In the genomic region with DNA sequence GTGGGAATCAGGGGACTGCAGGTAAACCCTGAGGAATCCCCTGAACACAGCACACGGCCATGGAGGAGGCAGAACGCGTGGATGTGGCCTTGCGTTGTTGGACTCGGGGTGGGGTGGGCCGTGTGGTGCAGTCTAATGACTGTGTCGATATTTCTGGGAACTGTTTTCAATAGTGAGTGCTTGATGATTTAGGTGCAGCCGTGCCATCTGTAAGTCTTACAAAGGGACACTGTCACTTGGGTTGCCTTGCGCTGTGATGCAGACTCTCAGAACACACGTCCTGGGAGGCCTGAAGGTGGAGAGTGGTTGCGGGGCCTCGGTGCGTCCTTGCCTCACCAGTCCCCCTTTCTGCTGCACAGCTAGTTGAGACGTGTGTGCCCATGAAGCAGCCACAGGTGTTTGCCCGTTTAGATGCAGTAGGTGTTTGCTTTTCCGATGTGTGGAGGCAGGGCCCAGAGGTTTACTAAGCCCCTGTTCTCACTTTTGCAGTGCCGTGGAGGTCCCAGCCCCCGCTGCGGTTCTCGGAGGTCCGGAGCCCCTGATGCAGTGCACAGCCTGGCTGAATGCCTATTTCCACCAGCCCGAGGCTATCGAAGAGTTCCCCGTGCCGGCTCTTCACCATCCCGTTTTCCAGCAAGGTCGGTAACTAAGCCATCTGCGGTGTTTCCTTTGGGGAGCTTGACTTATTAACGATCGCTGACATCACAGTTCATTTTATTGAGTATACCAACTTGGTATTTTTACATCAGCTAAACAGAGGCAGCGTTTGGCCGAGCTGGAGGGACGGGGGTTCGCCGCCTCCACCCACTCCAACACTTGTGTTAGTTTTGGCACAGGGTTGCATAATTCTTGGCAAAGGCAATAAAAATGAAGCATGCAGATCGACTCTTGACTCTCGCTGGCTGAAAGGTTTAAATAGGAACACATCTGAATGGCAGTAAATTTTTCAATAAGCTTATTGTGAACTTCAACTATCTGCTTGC, we compare ENCODE assay signal across 13 cellular contexts.
DNase-seq lines count a peak whose midpoint lies in the region; ATAC-seq and TF ChIP-seq lines count a peak whose summit lies in the region.
"Had no signal": no experiment of that assay in that cellular context is flagged by ENCODE, and none has a peak within 500 bp of the region (broad histone marks: within the 10 kb centered on the region; RNA-seq: fewer than 3 reads in every experiment).

No MANE protein-coding gene starts in this region.

- H3K27me3 ChIP-seq in H9 (ENCODE audit: insufficient read depth, low read length), result no peaks in the 10 kb centered on the region

- H3T11ph ChIP-seq in H9 (ENCODE audit: low read length), result no peak overlapping the region

- no peak overlapping the region for H3K23ac ChIP-seq in H9 (ENCODE audit: insufficient read length, low read depth, low read length)

- no peaks in the 10 kb centered on the region for H3K9me3 Mint-ChIP-seq in H9

- H3K4me1 Mint-ChIP-seq in H9, result peaks cover 33 to 45% of the 10 kb centered on the region in 2 experiments

- H2BK12ac ChIP-seq in H9 (ENCODE audit: insufficient read length, low read depth, low read length), result no peak overlapping the region

- H2AK5ac ChIP-seq in H9 (ENCODE audit: insufficient read length, low read length), result no peak overlapping the region

- no peak for ATAC-seq in GM21423 (IDR thresholded peaks at IDR 0.05; ENCODE audit: unreplicated experiment)
- ATAC-seq: activated CD4-positive, alpha-beta T cell treated with anti-CD3 and anti-CD28 coated beads for 36 hours; psoas muscle had no signal

- no peak overlapping the region for H4K5ac ChIP-seq in H9 (ENCODE audit: insufficient read length, low read depth, low read length)

- no peak for TF ChIP-seq CTCF in H9 (conservative IDR thresholded peaks at IDR 0.05)
- no peak for TF ChIP-seq CTCF in fibroblast of the aortic adventitia (IDR thresholded peaks at IDR 0.05; ENCODE audit: insufficient read depth, low read length)
- TF ChIP-seq CTCF in GM10266 (IDR thresholded peaks at IDR 0.05; ENCODE audit: control insufficient read depth, insufficient read depth, low read depth, missing control alignments), result no peak

- H4K20me1 ChIP-seq in H9 (ENCODE audit: control insufficient read depth, insufficient read depth, insufficient read length), result no peaks in the 10 kb centered on the region

- H4K8ac ChIP-seq in H9 (replicated peaks; ENCODE audit: insufficient read length, low read depth, low read length), result no peak overlapping the region

- H3K23me2 ChIP-seq in H9 (ENCODE audit: insufficient read length, low read depth, low read length, poor library complexity, severe bottlenecking), result no peaks in the 10 kb centered on the region

- no CpG with 5 or more reads among the region's 37 CpGs for WGBS in H9 (ENCODE audit: extremely low coverage, insufficient read length, low lambda C conversion rate)

- H2BK5ac ChIP-seq in H9 (ENCODE audit: insufficient read length, low read length), result no peak overlapping the region

- H4K91ac ChIP-seq in H9 (ENCODE audit: insufficient read length, low read depth, low read length), result no peak overlapping the region

- H3K14ac ChIP-seq in H9 (ENCODE audit: insufficient read depth, low read length), result peak overlapping the region; percentile 2; the same call in 1 of the 2 replicates

- no peak overlapping the region for H2BK15ac ChIP-seq in H9 (ENCODE audit: low read depth, low read length)

- H2BK120ac ChIP-seq in H9 (ENCODE audit: low read depth, low read length, poor library complexity, severe bottlenecking), result no peak overlapping the region

- H2AFZ ChIP-seq in H9 (ENCODE audit: low read length), result no peak overlapping the region

- no peak overlapping the region for H3K27ac ChIP-seq in H9 (ENCODE audit: insufficient read length, low read depth, low read length)
- H3K27ac ChIP-seq: psoas muscle had no signal

- H3K56ac ChIP-seq in H9 (ENCODE audit: insufficient read length, low read depth, low read length), result peak overlapping the region; percentile 70

- DNase-seq in H9 (no peak), SHP77 treated with DMSO at 0.1 percent for 48 hours (lab: John Stamatoyannopoulos, UW) (peak; percentile 4), fibroblast of the aortic adventitia (ENCODE audit: low read depth) (peak; percentile 83), posterior vena cava (ENCODE audit: low spot score) (peak; percentile 78), GM10266 (ENCODE audit: extremely low spot score) (no peak), hippocampal formation (lab: John Stamatoyannopoulos, UW) (no peak), HUDEP-2 (lab: John Stamatoyannopoulos, UW; ENCODE audit: unreplicated experiment in 76 of 76) (no peak)
- DNase-seq: activated CD4-positive, alpha-beta T cell treated with anti-CD3 and anti-CD28 coated beads for 36 hours; activated T-cell treated with anti-CD3 and anti-CD28 coated beads, Interleukin-2, amount 50 U/mL, for 48 hours; GDM1; NCI-H1930; psoas muscle had no signal

- H3K4me1 ChIP-seq in H9 (ENCODE audit: insufficient read depth, low read length), result no peaks in the 10 kb centered on the region; the same call in 1 of the 2 replicates

- no peak overlapping the region for H3K4ac ChIP-seq in H9 (ENCODE audit: low read depth, low read length)

- no peaks in the 10 kb centered on the region for H3K27me3 Mint-ChIP-seq in H9 (ENCODE audit: low read depth)
- H3K27me3 Mint-ChIP-seq: activated CD4-positive, alpha-beta T cell treated with anti-CD3 and anti-CD28 coated beads for 36 hours had no signal

- no peak overlapping the region for H3K4me3 Mint-ChIP-seq in H9
- H3K4me3 Mint-ChIP-seq: activated CD4-positive, alpha-beta T cell treated with anti-CD3 and anti-CD28 coated beads for 36 hours had no signal

- no peaks in the 10 kb centered on the region for H3K79me2 ChIP-seq in H9 (ENCODE audit: insufficient read depth, low read length)

- H3K4me2 ChIP-seq in H9 (ENCODE audit: insufficient read depth, insufficient read length, low read length), result no peak overlapping the region

- intact Hi-C loops in posterior vena cava (cut with DNase I), result no loop called here

- no peak overlapping the region for H2BK20ac ChIP-seq in H9 (ENCODE audit: low read depth, low read length, poor library complexity, severe bottlenecking)

- H3K27ac Mint-ChIP-seq in H9, result peak overlapping the region in 2 of 3 experiments; percentile 7 to 92; a peak in 2 of 7 replicates
- H3K27ac Mint-ChIP-seq: activated CD4-positive, alpha-beta T cell treated with anti-CD3 and anti-CD28 coated beads for 36 hours had no signal

- H3K36me3 Mint-ChIP-seq in H9 (ENCODE audit: insufficient read depth in 1 of 3, low read depth in 3 of 3), result peaks cover 2 to 4% (median 2%) of the 10 kb centered on the region in 3 experiments; a peak in 3 of 7 replicates

- no peak overlapping the region for H3K4me3 ChIP-seq in fibroblast of the aortic adventitia (ENCODE audit: low read depth, low read length)
- H3K4me3 ChIP-seq: psoas muscle had no signal

- no peak overlapping the region for H3K9ac ChIP-seq in H9 (ENCODE audit: extremely low read depth, insufficient read length, low read length)

- H3K9me3 ChIP-seq in H9 (ENCODE audit: control insufficient read depth, low read depth, low read length), result no peaks in the 10 kb centered on the region
- H3K9me3 ChIP-seq: psoas muscle had no signal

- H3K18ac ChIP-seq in H9 (ENCODE audit: insufficient read length, low read depth, low read length), result no peak overlapping the region

- no peaks in the 10 kb centered on the region for H3K79me1 ChIP-seq in H9 (ENCODE audit: insufficient read depth, low read depth, low read length, poor library complexity, severe bottlenecking)

Comparison
In these comparisons a context has a peak if more than half of its experiments do, and no peak if none do; other contexts are left out.
1. DNase-seq: peak in SHP77 treated with DMSO at 0.1 percent for 48 hours (single experiment), fibroblast of the aortic adventitia (single experiment) and posterior vena cava (single experiment); none in H9 (single experiment), GM10266 (single experiment), hippocampal formation (0 of 2) and HUDEP-2 (0 of 76).